Comparison of ENCODE assay signal across 13 cellular contexts in genomic region chr6:170124836-170125235, GRCh38.
DNase-seq lines count a peak whose midpoint lies in the region; ATAC-seq and TF ChIP-seq lines count a peak whose summit lies in the region.
"Had no signal": no experiment of that assay in that cellular context is flagged by ENCODE, and none has a peak within 500 bp of the region (broad histone marks: within the 10 kb centered on the region; RNA-seq: fewer than 3 reads in every experiment).

No MANE protein-coding gene starts in this region.

- DNase-seq in DMS53 treated with DMSO at 0.1 percent for 48 hours (lab: John Stamatoyannopoulos, UW; ENCODE audit: unreplicated experiment): peak; percentile 24
- DNase-seq in Peyer's patch: peak; percentile 8 to 49 (median 39)
- DNase-seq in foreskin keratinocyte: peak; percentile 79 to 86
- DNase-seq in psoas muscle: no peak
- no peak for DNase-seq in NCI-H446 treated with DMSO at 0.1 percent for 48 hours (lab: John Stamatoyannopoulos, UW)
- no peak for DNase-seq in effector CD8-positive, alpha-beta T cell (lab: John Stamatoyannopoulos, UW)
- DNase-seq: activated T-cell treated with anti-CD3 and anti-CD28 coated beads, Interleukin-2, amount 50 U/mL, for 72 hours; C1 segment of cervical spinal cord; dermis blood vessel endothelial cell; NCI-H1930; stimulated activated CD4-positive, alpha-beta T cell treated with anti-CD3 and anti-CD28 coated beads, Interleukin-2, amount 100 ng/mL, for 48 hours had no signal

- H3K4me1 ChIP-seq in Peyer's patch (peaks cover 0 to 3% (median 0%) of the 10 kb centered on the region in 4 donors), foreskin keratinocyte (peaks cover 21% of the 10 kb centered on the region), psoas muscle (peaks cover 27% of the 10 kb centered on the region)

- WGBS in psoas muscle, 3 donors: 64 to 75% (median 73%) methylated on average over 5 of the region's 5 CpGs

- intact Hi-C loops in psoas muscle (cut with DNase I): loop anchor here in 1 of 2 donors (5.0 kb wide), 1 partner anchor 78 kb away; no protein-coding TSS in a partner anchor

- ATAC-seq in foreskin keratinocyte (peak; percentile 83), psoas muscle (no peak), GM21360 (IDR thresholded peaks at IDR 0.05; ENCODE audit: unreplicated experiment) (no peak), HG02981 (IDR thresholded peaks at IDR 0.05; ENCODE audit: unreplicated experiment) (no peak)
- ATAC-seq: activated T-cell treated with anti-CD3 and anti-CD28 coated beads, Interleukin-2, amount 50 U/mL, for 72 hours had no signal

- H3K4me3 ChIP-seq in Peyer's patch (no peak overlapping the region), psoas muscle (no peak overlapping the region)

- H3K9me3 ChIP-seq in Peyer's patch (peaks cover 0 to 14% (median 0%) of the 10 kb centered on the region in 4 donors), psoas muscle (peaks cover 17% of the 10 kb centered on the region)

- H3K36me3 ChIP-seq in Peyer's patch (no peaks in the 10 kb centered on the region), psoas muscle (ENCODE audit: insufficient read depth in 1 of 2, low read depth in 1 of 2) (no peaks in the 10 kb centered on the region)

- H3K27me3 ChIP-seq in Peyer's patch (no peaks in the 10 kb centered on the region), foreskin keratinocyte (no peaks in the 10 kb centered on the region), psoas muscle (ENCODE audit: insufficient read depth in 3 of 3, low read length in 2 of 3) (no peaks in the 10 kb centered on the region)

- TF ChIP-seq POLR2A in Peyer's patch (IDR thresholded peaks at IDR 0.05): no peak

- no peak overlapping the region for H3K27ac ChIP-seq in Peyer's patch
- H3K27ac ChIP-seq in foreskin keratinocyte: no peak overlapping the region
- peak overlapping the region; percentile 69 for H3K27ac ChIP-seq in psoas muscle

- TF ChIP-seq CTCF in Peyer's patch (IDR thresholded peaks at IDR 0.05): no peak
- no peak for TF ChIP-seq CTCF in foreskin keratinocyte (conservative IDR thresholded peaks at IDR 0.05)
- TF ChIP-seq CTCF in psoas muscle (IDR thresholded peaks at IDR 0.05): no peak

Comparison
In these comparisons a context has a peak if more than half of its experiments do, and no peak if none do; other contexts are left out.
1. DNase-seq: peak in DMS53 treated with DMSO at 0.1 percent for 48 hours (single experiment), Peyer's patch (3 of 3) and foreskin keratinocyte (2 of 2); none in psoas muscle (0 of 2), NCI-H446 treated with DMSO at 0.1 percent for 48 hours (single experiment) and effector CD8-positive, alpha-beta T cell (single experiment).